ENCODE assay signal across 8 cellular contexts in genomic region chr11:112226062-112226921, GRCh38. TPM values are rescaled to one million over a fixed set of nuclear protein-coding genes. Genes with fewer than 3 reads are reported as not detected.
A peak's percentile ranks its signal among the peaks of the same experiment; 100 is the strongest.
DNase-seq lines count a peak whose midpoint lies in the region; ATAC-seq and TF ChIP-seq lines count a peak whose summit lies in the region.

Gene PTS, plus strand, starts transcription at chr11:112226428. Its CDS starts 16 bp downstream, at chr11:112226444.

- peak within 1 kb of the TSS; percentile 83 for H3K9ac ChIP-seq in OCI-LY1 (ENCODE audit: low read length)

- H3K36me3 Mint-ChIP-seq in Calu3 (ENCODE audit: insufficient read depth, unreplicated experiment): peaks cover 36% of the 10 kb centered on the region

- H2AFZ ChIP-seq in OCI-LY1 (ENCODE audit: low read length): 0 out of 2 replicates have a peak within 1 kb of the TSS, but pooled peaks have one; percentile 10

- H3K4me1 ChIP-seq in OCI-LY1 (ENCODE audit: insufficient read depth, low read length, severe bottlenecking): peaks cover 17% of the 10 kb centered on the region

- peak within 1 kb of the TSS; percentile 71 for H3K4me3 ChIP-seq in OCI-LY1 (ENCODE audit: low read depth, low read length, poor library complexity, severe bottlenecking)

- DNase-seq in Calu3: peak; percentile 75
- DNase-seq in HUDEP-2 (lab: John Stamatoyannopoulos, UW; ENCODE audit: unreplicated experiment in 76 of 76): peak in 72 of 76 experiments; percentile 21 to 84 (median 68)
- DNase-seq in activated CD8-positive, alpha-beta memory T cell treated with anti-CD3 and anti-CD28 coated beads, Interleukin-2, amount 50 U/mL, for 4 hours: peak; percentile 79
- DNase-seq in midbrain (lab: John Stamatoyannopoulos, UW): peak; percentile 91
- peak; percentile 74 to 75 for DNase-seq in stimulated activated CD8-positive, alpha-beta memory T cell treated with anti-CD3 and anti-CD28 coated beads, Interleukin-15, amount 100 ng/mL, for 48 hours (ENCODE audit: low read depth in 2 of 2)

- TF ChIP-seq CTCF in Calu3 (IDR thresholded peaks at IDR 0.05; ENCODE audit: unreplicated experiment) (no peak), OCI-LY1 (IDR thresholded peaks at IDR 0.05; ENCODE audit: low read length) (no peak)

- peak within 1 kb of the TSS; percentile 90 for H3K27ac Mint-ChIP-seq in Calu3 (ENCODE audit: unreplicated experiment)

- peaks cover 14% of the 10 kb centered on the region for H3K79me2 ChIP-seq in OCI-LY1 (ENCODE audit: insufficient read depth, low read length)

- ATAC-seq in GM21390 (IDR thresholded peaks at IDR 0.05; ENCODE audit: unreplicated experiment): peak; percentile 95

- H4K20me1 ChIP-seq in OCI-LY1 (ENCODE audit: insufficient read depth, low read length): no peaks in the 10 kb centered on the region

- H3K27me3 ChIP-seq in OCI-LY1 (ENCODE audit: insufficient read depth, low read length): no peaks in the 10 kb centered on the region

- peak within 1 kb of the TSS; percentile 81 for H3K4me3 Mint-ChIP-seq in Calu3 (ENCODE audit: low read depth, unreplicated experiment)

- H3K27ac ChIP-seq in OCI-LY1 (ENCODE audit: low read depth, low read length, poor library complexity, severe bottlenecking): peak within 1 kb of the TSS; percentile 41

- H3K4me1 Mint-ChIP-seq in Calu3 (ENCODE audit: low read depth, unreplicated experiment): peaks cover 8% of the 10 kb centered on the region

- H3K4me2 ChIP-seq in OCI-LY1 (ENCODE audit: low read length): peak within 1 kb of the TSS; percentile 83

- H3K9me2 ChIP-seq in OCI-LY1 (ENCODE audit: low read depth, low read length): no peaks in the 10 kb centered on the region

- no peaks in the 10 kb centered on the region for H3K9me3 Mint-ChIP-seq in Calu3 (ENCODE audit: low read depth, unreplicated experiment)

- intact Hi-C loops in Calu3 (cut with micrococcal nuclease; ENCODE audit: unreplicated experiment): loop anchor here (5.0 kb wide), 1 partner anchor 41 kb away; no protein-coding TSS in a partner anchor

- in situ Hi-C loops in endometrial microvascular endothelial cells (cut with HindIII; ENCODE audit: inconsistent ontology term, low pct_unique_long_range_greater_than_20kb, low sequenced_read_pairs): no loop called here

- CTCF ChIA-PET in Calu3 (lab: Charles Lee): interaction anchor here (0.6 to 0.9 kb wide), 2 partner anchors 54 to 113 kb away, joined by 4 to 5 read pairs; no protein-coding TSS in a partner anchor

- peaks cover 30% of the 10 kb centered on the region; the same call in 1 of the 2 replicates for H3K36me3 ChIP-seq in OCI-LY1 (ENCODE audit: insufficient read depth, low read length)

- TSS peak; percentile 87 for BruUV-seq in Calu3 (replicated peaks; lab: Mats Ljungman, UMichigan)

- H3K9me3 ChIP-seq in OCI-LY1 (ENCODE audit: low read length): no peaks in the 10 kb centered on the region

- no peaks in the 10 kb centered on the region for H3F3A ChIP-seq in OCI-LY1 (ENCODE audit: insufficient read depth, low read length)

- no peaks in the 10 kb centered on the region for H3K27me3 Mint-ChIP-seq in Calu3 (ENCODE audit: unreplicated experiment)

RNA-seq across cellular contexts. Expression of gene PTS, which starts in this region (rescaled TPM):
- total RNA-seq in Calu3 (2022) (28.8 and 29.3 TPM in 2 replicates), endometrial microvascular endothelial cells (ENCODE audit: inconsistent ontology term) (47.7 TPM)

Comparison
In these comparisons a context has a peak if more than half of its experiments do, and no peak if none do; other contexts are left out.
1. Peak in every context shown above with its lines: DNase-seq, ATAC-seq, H3K4me3 ChIP-seq and H3K27ac ChIP-seq.